Comparison of ENCODE assay signal across 11 cellular contexts in genomic region chr1:53639251-53639721, GRCh38.
DNase-seq lines count a peak whose midpoint lies in the region; ATAC-seq, FAIRE-seq and TF ChIP-seq lines count a peak whose summit lies in the region.
"Had no signal": no experiment of that assay in that cellular context is flagged by ENCODE, and none has a peak within 500 bp of the region (broad histone marks: within the 10 kb centered on the region; RNA-seq: fewer than 3 reads in every experiment).

No MANE protein-coding gene starts in this region.

- DNase-seq in Right ventricle myocardium inferior (ENCODE audit: missing footprints) = peak; percentile 26
- DNase-seq in right atrium auricular region (ENCODE audit: low spot score) = no peak
- DNase-seq in RPMI8226 = peak; percentile 54
- DNase-seq in keratinocyte (ENCODE audit: low read depth, low spot score) = peak; percentile 45
- peak; percentile 38 for DNase-seq in upper lobe of right lung
- DNase-seq in NCI-H128 (lab: John Stamatoyannopoulos, UW; ENCODE audit: unreplicated experiment) = no peak
- no peak for DNase-seq in COLO668 (lab: John Stamatoyannopoulos, UW; ENCODE audit: unreplicated experiment)
- DNase-seq: NCI-H526 treated with DMSO at 0.1 percent for 48 hours had no signal

- no peak overlapping the region for H3K9ac ChIP-seq in keratinocyte (ENCODE audit: control insufficient read depth, extremely low read depth, insufficient read depth, low read length)

- ATAC-seq in Right ventricle myocardium inferior = no peak
- ATAC-seq in upper lobe of right lung = no peak
- no peak for ATAC-seq in HG02840 (IDR thresholded peaks at IDR 0.05; ENCODE audit: low FRiP score, unreplicated experiment)

- H3K4me1 ChIP-seq in right atrium auricular region = no peaks in the 10 kb centered on the region
- H3K4me1 ChIP-seq in keratinocyte (ENCODE audit: control insufficient read depth, extremely low read depth, insufficient read depth, low read length) = peaks cover 5% of the 10 kb centered on the region
- no peaks in the 10 kb centered on the region for H3K4me1 ChIP-seq in upper lobe of right lung

- no peaks in the 10 kb centered on the region for H3K9me3 ChIP-seq in right atrium auricular region
- no peaks in the 10 kb centered on the region for H3K9me3 ChIP-seq in keratinocyte (ENCODE audit: control insufficient read depth, low read depth, low read length)
- H3K9me3 ChIP-seq in upper lobe of right lung = no peaks in the 10 kb centered on the region

- H3K27me3 ChIP-seq in right atrium auricular region = no peaks in the 10 kb centered on the region
- peaks cover 23% of the 10 kb centered on the region for H3K27me3 ChIP-seq in keratinocyte (ENCODE audit: control insufficient read depth, extremely low read depth, insufficient read depth, low read length)
- H3K27me3 ChIP-seq in upper lobe of right lung = no peaks in the 10 kb centered on the region

- H3K9me1 ChIP-seq in keratinocyte (ENCODE audit: control insufficient read depth, extremely low read depth, insufficient read depth, low read length) = no peaks in the 10 kb centered on the region

- intact Hi-C loops in Right ventricle myocardium inferior (cut with DNase I) (no loop called here), upper lobe of right lung (cut with DNase I) (no loop called here)

- H3K4me2 ChIP-seq in keratinocyte (ENCODE audit: control insufficient read depth, extremely low read depth, insufficient read depth, low read depth, low read length) = peak overlapping the region; percentile 54

- H3K27ac ChIP-seq in right atrium auricular region = no peak overlapping the region
- H3K27ac ChIP-seq in keratinocyte (ENCODE audit: control insufficient read depth, insufficient read depth, low read length) = no peak overlapping the region
- no peak overlapping the region for H3K27ac ChIP-seq in upper lobe of right lung

- dilution Hi-C loops in keratinocyte (cut with MboI; ENCODE audit: extremely low pct_ligation_motif_present, low sequenced_read_pairs) = no loop called here

- H3K36me3 ChIP-seq in right atrium auricular region = no peaks in the 10 kb centered on the region
- H3K36me3 ChIP-seq in keratinocyte (ENCODE audit: control insufficient read depth in 2 of 2, extremely low read depth in 1 of 2, insufficient read depth in 2 of 2, low read length in 2 of 2) = no peaks in the 10 kb centered on the region
- no peaks in the 10 kb centered on the region for H3K36me3 ChIP-seq in upper lobe of right lung

- no peaks in the 10 kb centered on the region for H3K79me2 ChIP-seq in keratinocyte (ENCODE audit: control insufficient read depth, insufficient read depth, low read length)

- H4K20me1 ChIP-seq in keratinocyte (ENCODE audit: control insufficient read depth, extremely low read depth, insufficient read depth, low read length) = no peaks in the 10 kb centered on the region

- peak; percentile 75 for FAIRE-seq in keratinocyte (lab: Jason Lieb, UNC)
- FAIRE-seq: GM12891, TTC549 had no signal

- H3K4me3 ChIP-seq in right atrium auricular region (no peak overlapping the region), keratinocyte (ENCODE audit: control insufficient read depth in 2 of 3, extremely low read depth in 1 of 3, insufficient read depth in 2 of 3, low read depth in 1 of 3, low read length in 3 of 3) (no peak overlapping the region), upper lobe of right lung (no peak overlapping the region)

- TF ChIP-seq CTCF in right atrium auricular region (IDR thresholded peaks at IDR 0.05) = no peak
- peak in 2 of 3 experiments; percentile 23 to 49 for TF ChIP-seq CTCF in keratinocyte (optimal IDR thresholded peaks at IDR 0.05 in 1 of 3, IDR thresholded peaks at IDR 0.05 in 1 of 3, conservative IDR thresholded peaks at IDR 0.05 in 1 of 3; ENCODE audit: extremely low read depth in 1 of 3, insufficient read depth in 2 of 3, low read length in 3 of 3)
- no peak for TF ChIP-seq CTCF in upper lobe of right lung (IDR thresholded peaks at IDR 0.05)

- no peak overlapping the region for H2AFZ ChIP-seq in keratinocyte (ENCODE audit: control insufficient read depth, low read length)

Comparison
In these comparisons a context has a peak if more than half of its experiments do, and no peak if none do; other contexts are left out.
1. DNase-seq: peak in Right ventricle myocardium inferior (single experiment), RPMI8226 (single experiment), keratinocyte (single experiment) and upper lobe of right lung (single experiment); none in right atrium auricular region (single experiment), NCI-H128 (single experiment) and COLO668 (single experiment).
2. CTCF ChIP-seq: peak in keratinocyte (2 of 3); none in right atrium auricular region (0 of 2) and upper lobe of right lung (single experiment).